34 cellular contexts compared by ENCODE assay signal in genomic region chr12:113800201-113800600, GRCh38.
"Had no signal": no experiment of that assay in that cellular context is flagged by ENCODE, and none has a peak within 500 bp of the region (broad histone marks: within the 10 kb centered on the region; RNA-seq: fewer than 3 reads in every experiment).

No MANE protein-coding gene starts in this region.

- H3K27ac Mint-ChIP-seq: activated B cell treated with CpG ODN at 0.5 μM for 24 hours; activated CD4-positive, alpha-beta memory T cell treated with anti-CD3 and anti-CD28 coated beads for 36 hours; activated CD4-positive, alpha-beta T cell treated with anti-CD3 and anti-CD28 coated beads, Interleukin-2, amount 10 ng/mL, durations not matched to agents 24 days and 14 days; activated CD8-positive, alpha-beta T cell treated with anti-CD3 and anti-CD28 coated beads for 36 hours; activated naive CD4-positive, alpha-beta T cell treated with anti-CD3 and anti-CD28 coated beads for 36 hours; activated naive CD4-positive, alpha-beta T cell treated with anti-CD3 and anti-CD28 coated beads, Interleukin-2, amount 50 U/mL, for 72 hours; activated naive CD8-positive, alpha-beta T cell treated with anti-CD3 and anti-CD28 coated beads for 36 hours; activated T-cell treated with anti-CD3 and anti-CD28 coated beads, Interleukin-2, amount 50 U/mL, for 72 hours; activated T-helper 1 cell treated with anti-CD3 and anti-CD28 coated beads, Interleukin-12 subunit alpha, Interleukin-12 subunit beta, Interleukin-2, Interleukin-4 antibody, amounts not matched to agents 30 ng/mL and 10 ng/mL and 1 ng/mL, durations not matched to agents 14 hours and 24 hours and 36 hours; activated T-helper 17 cell treated with anti-CD3 and anti-CD28 coated beads, Interleukin-2, amount 50 U/mL, for 72 hours; T-cell; T-helper 1 cell treated with Interleukin-12 subunit alpha and Interleukin-12 subunit beta and Interleukin-4 antibody, amounts not matched to agents 30 μg/mL and 1 μg/mL, for 36 hours; T-helper 2 cell treated with Interferon-gamma antibody and Interleukin-4, amounts not matched to agents 5 μg/mL and 100 μg/mL, for 36 hours had no signal

- ATAC-seq: activated CD8-positive, alpha-beta T cell treated with anti-CD3 and anti-CD28 coated beads for 36 hours; activated naive CD4-positive, alpha-beta T cell treated with anti-CD3 and anti-CD28 coated beads, Interleukin-2, amount 50 U/mL, for 72 hours; activated T-cell treated with anti-CD3 and anti-CD28 coated beads, Interleukin-2, amount 50 U/mL, for 4 hours; activated T-cell treated with anti-CD3 and anti-CD28 coated beads, Interleukin-2, amount 50 U/mL, for 72 hours; activated T-helper 17 cell treated with anti-CD3 and anti-CD28 coated beads, Interleukin-2, amount 50 U/mL, for 72 hours; body of pancreas; T-cell had no signal

- H3K4me3 ChIP-seq: adrenal gland, body of pancreas, breast epithelium had no signal

- H3K4me3 Mint-ChIP-seq: activated B cell treated with CpG ODN at 0.5 μM for 24 hours; activated CD4-positive, alpha-beta memory T cell treated with anti-CD3 and anti-CD28 coated beads for 36 hours; activated CD4-positive, alpha-beta T cell treated with anti-CD3 and anti-CD28 coated beads, Interleukin-2, amount 10 ng/mL, durations not matched to agents 24 days and 14 days; activated CD8-positive, alpha-beta T cell treated with anti-CD3 and anti-CD28 coated beads for 36 hours; activated naive CD4-positive, alpha-beta T cell treated with anti-CD3 and anti-CD28 coated beads for 36 hours; activated naive CD8-positive, alpha-beta T cell treated with anti-CD3 and anti-CD28 coated beads for 36 hours; activated T-cell treated with anti-CD3 and anti-CD28 coated beads, Interleukin-2, amount 50 U/mL, for 4 hours; activated T-cell treated with anti-CD3 and anti-CD28 coated beads, Interleukin-2, amount 50 U/mL, for 72 hours; activated T-helper 1 cell treated with anti-CD3 and anti-CD28 coated beads, Interleukin-12 subunit alpha, Interleukin-12 subunit beta, Interleukin-2, Interleukin-4 antibody, amounts not matched to agents 30 ng/mL and 10 ng/mL and 1 ng/mL, durations not matched to agents 14 hours and 24 hours and 36 hours; activated T-helper 17 cell treated with anti-CD3 and anti-CD28 coated beads, Interleukin-2, amount 50 U/mL, for 72 hours; T-cell; T-helper 1 cell treated with Interleukin-12 subunit alpha and Interleukin-12 subunit beta and Interleukin-4 antibody, amounts not matched to agents 30 μg/mL and 1 μg/mL, for 36 hours; T-helper 2 cell treated with Interferon-gamma antibody and Interleukin-4, amounts not matched to agents 5 μg/mL and 100 μg/mL, for 36 hours had no signal

- H3K9me3 ChIP-seq: adrenal gland, body of pancreas, breast epithelium had no signal

- H3K4me1 ChIP-seq: adrenal gland, body of pancreas, breast epithelium had no signal

- DNase-seq: activated B cell treated with CpG ODN at 0.5 μM for 24 hours; activated CD4-positive, alpha-beta memory T cell treated with anti-CD3 and anti-CD28 coated beads for 36 hours; activated CD4-positive, alpha-beta T cell treated with anti-CD3 and anti-CD28 coated beads for 4 hours; activated CD4-positive, alpha-beta T cell treated with anti-CD3 and anti-CD28 coated beads, Interleukin-2, amount 10 ng/mL, durations not matched to agents 24 days and 14 days; activated CD4-positive, alpha-beta T cell treated with anti-CD3 and anti-CD28 coated beads, Interleukin-2, amount 50 U/mL, for 1 hour; activated CD4-positive, alpha-beta T cell treated with anti-CD3 and anti-CD28 coated beads, Interleukin-2, amount 50 U/mL, for 4 hours; activated CD4-positive, CD25-positive, alpha-beta regulatory T cell treated with anti-CD3 and anti-CD28 coated beads, Interleukin-2, amount 50 U/mL, for 72 hours; activated CD8-positive, alpha-beta memory T cell treated with anti-CD3 and anti-CD28 coated beads, Interleukin-2, amount 50 U/mL, for 4 hours; activated CD8-positive, alpha-beta T cell treated with anti-CD3 and anti-CD28 coated beads for 36 hours; activated effector memory CD4-positive, alpha-beta T cell treated with anti-CD3 and anti-CD28 coated beads, Interleukin-2, amount 50 U/mL, for 16 hours; activated gamma-delta T cell treated with Interleukin-2 at 50 U/mL for 16 hours; activated naive CD4-positive, alpha-beta T cell; activated naive CD4-positive, alpha-beta T cell treated with anti-CD3 and anti-CD28 coated beads for 36 hours; activated naive CD4-positive, alpha-beta T cell treated with anti-CD3 and anti-CD28 coated beads, Interleukin-2, amount 50 U/mL, for 16 hours; activated naive CD8-positive, alpha-beta T cell treated with anti-CD3 and anti-CD28 coated beads for 36 hours; activated T-cell treated with anti-CD3 and anti-CD28 coated beads for 4 hours; activated T-cell treated with anti-CD3 and anti-CD28 coated beads, Interleukin-2, amount 50 U/mL, for 1 hour; activated T-cell treated with anti-CD3 and anti-CD28 coated beads, Interleukin-2, amount 50 U/mL, for 4 hours; activated T-cell treated with anti-CD3 and anti-CD28 coated beads, Interleukin-2, amount 50 U/mL, for 72 hours; adrenal gland; amniotic stem cell; aorta; body of pancreas; brain microvascular endothelial cell; T-cell; T-helper 2 cell; T-helper 9 cell had no signal

- H3K9me3 Mint-ChIP-seq: activated B cell treated with CpG ODN at 0.5 μM for 24 hours; activated CD4-positive, alpha-beta memory T cell treated with anti-CD3 and anti-CD28 coated beads for 36 hours; activated CD4-positive, alpha-beta T cell treated with anti-CD3 and anti-CD28 coated beads, Interleukin-2, amount 10 ng/mL, durations not matched to agents 24 days and 14 days; activated CD8-positive, alpha-beta T cell treated with anti-CD3 and anti-CD28 coated beads for 36 hours; activated naive CD4-positive, alpha-beta T cell treated with anti-CD3 and anti-CD28 coated beads for 36 hours; activated naive CD4-positive, alpha-beta T cell treated with anti-CD3 and anti-CD28 coated beads, Interleukin-2, amount 50 U/mL, for 72 hours; activated naive CD8-positive, alpha-beta T cell treated with anti-CD3 and anti-CD28 coated beads for 36 hours; activated T-cell treated with anti-CD3 and anti-CD28 coated beads, Interleukin-2, amount 50 U/mL, for 4 hours; activated T-cell treated with anti-CD3 and anti-CD28 coated beads, Interleukin-2, amount 50 U/mL, for 72 hours; activated T-helper 1 cell treated with anti-CD3 and anti-CD28 coated beads, Interleukin-12 subunit alpha, Interleukin-12 subunit beta, Interleukin-2, Interleukin-4 antibody, amounts not matched to agents 30 ng/mL and 10 ng/mL and 1 ng/mL, durations not matched to agents 14 hours and 24 hours and 36 hours; activated T-helper 17 cell treated with anti-CD3 and anti-CD28 coated beads, Interleukin-2, amount 50 U/mL, for 72 hours; T-cell; T-helper 2 cell treated with Interferon-gamma antibody and Interleukin-4, amounts not matched to agents 5 μg/mL and 100 μg/mL, for 36 hours had no signal

- H3K27ac ChIP-seq: adrenal gland, body of pancreas, brain microvascular endothelial cell, breast epithelium, VCaP had no signal

- H3K36me3 ChIP-seq: adrenal gland, brain microvascular endothelial cell, breast epithelium had no signal

- H3K4me1 Mint-ChIP-seq: activated B cell treated with CpG ODN at 0.5 μM for 24 hours; activated CD4-positive, alpha-beta T cell treated with anti-CD3 and anti-CD28 coated beads, Interleukin-2, amount 10 ng/mL, durations not matched to agents 24 days and 14 days; activated naive CD8-positive, alpha-beta T cell treated with anti-CD3 and anti-CD28 coated beads for 36 hours; activated T-helper 17 cell treated with anti-CD3 and anti-CD28 coated beads, Interleukin-2, amount 50 U/mL, for 72 hours; T-cell had no signal

- H3K27me3 ChIP-seq: adrenal gland, body of pancreas, brain microvascular endothelial cell, breast epithelium had no signal

- H3K27me3 Mint-ChIP-seq: activated B cell treated with CpG ODN at 0.5 μM for 24 hours; activated CD4-positive, alpha-beta memory T cell treated with anti-CD3 and anti-CD28 coated beads for 36 hours; activated CD4-positive, alpha-beta T cell treated with anti-CD3 and anti-CD28 coated beads, Interleukin-2, amount 10 ng/mL, durations not matched to agents 24 days and 14 days; activated CD8-positive, alpha-beta T cell treated with anti-CD3 and anti-CD28 coated beads for 36 hours; activated naive CD8-positive, alpha-beta T cell treated with anti-CD3 and anti-CD28 coated beads for 36 hours; activated T-helper 17 cell treated with anti-CD3 and anti-CD28 coated beads, Interleukin-2, amount 50 U/mL, for 72 hours; T-cell had no signal

- H3K36me3 Mint-ChIP-seq: activated CD4-positive, alpha-beta memory T cell treated with anti-CD3 and anti-CD28 coated beads for 36 hours; activated naive CD8-positive, alpha-beta T cell treated with anti-CD3 and anti-CD28 coated beads for 36 hours had no signal
